In genomic region chr20:61661583-61661982, GRCh38 we compare ENCODE assay signal across 39 cellular contexts.
"Had no signal": no experiment of that assay in that cellular context is flagged by ENCODE, and none has a peak within 500 bp of the region (broad histone marks: within the 10 kb centered on the region; RNA-seq: fewer than 3 reads in every experiment).

No MANE protein-coding gene starts in this region.

- H3K27ac Mint-ChIP-seq: activated B cell treated with CpG ODN at 0.5 μM for 24 hours; activated CD4-positive, alpha-beta memory T cell treated with anti-CD3 and anti-CD28 coated beads for 36 hours; activated CD4-positive, alpha-beta T cell treated with anti-CD3 and anti-CD28 coated beads, Interleukin-2, amount 10 ng/mL, durations not matched to agents 24 days and 14 days; activated CD8-positive, alpha-beta T cell treated with anti-CD3 and anti-CD28 coated beads for 36 hours; activated naive CD4-positive, alpha-beta T cell treated with anti-CD3 and anti-CD28 coated beads for 36 hours; activated naive CD4-positive, alpha-beta T cell treated with anti-CD3 and anti-CD28 coated beads, Interleukin-2, amount 50 U/mL, for 72 hours; activated naive CD8-positive, alpha-beta T cell treated with anti-CD3 and anti-CD28 coated beads, Interleukin-2, amount 10 ng/mL, durations not matched to agents 7 days and 5 days; activated naive CD8-positive, alpha-beta T cell treated with anti-CD3 and anti-CD28 coated beads, Interleukin-2, amount 50 U/mL, for 24 hours; activated T-cell treated with anti-CD3 and anti-CD28 coated beads, Interleukin-2, amount 50 U/mL, for 72 hours; activated T-helper 1 cell treated with anti-CD3 and anti-CD28 coated beads, Interleukin-12 subunit alpha, Interleukin-12 subunit beta, Interleukin-2, Interleukin-4 antibody, amounts not matched to agents 30 ng/mL and 10 ng/mL and 1 ng/mL, durations not matched to agents 14 hours and 24 hours and 36 hours; activated T-helper 17 cell treated with anti-CD3 and anti-CD28 coated beads, Interleukin-2, amount 50 U/mL, for 72 hours; T-helper 1 cell treated with Interleukin-12 subunit alpha and Interleukin-12 subunit beta and Interleukin-4 antibody, amounts not matched to agents 30 μg/mL and 1 μg/mL, for 36 hours; T-helper 2 cell treated with Interferon-gamma antibody and Interleukin-4, amounts not matched to agents 5 μg/mL and 100 μg/mL, for 36 hours had no signal

- H3K4me1 ChIP-seq: ascending aorta had no signal

- ATAC-seq: activated CD8-positive, alpha-beta T cell treated with anti-CD3 and anti-CD28 coated beads for 36 hours; activated naive CD4-positive, alpha-beta T cell treated with anti-CD3 and anti-CD28 coated beads, Interleukin-2, amount 50 U/mL, for 72 hours; activated naive CD8-positive, alpha-beta T cell treated with anti-CD3 and anti-CD28 coated beads, Interleukin-2, amount 50 U/mL, for 24 hours; activated T-cell treated with anti-CD3 and anti-CD28 coated beads, Interleukin-2, amount 50 U/mL, for 4 hours; activated T-cell treated with anti-CD3 and anti-CD28 coated beads, Interleukin-2, amount 50 U/mL, for 72 hours; activated T-helper 17 cell treated with anti-CD3 and anti-CD28 coated beads, Interleukin-2, amount 50 U/mL, for 72 hours had no signal

- H3K4me3 ChIP-seq: ascending aorta, cardiac muscle cell had no signal

- H3K36me3 Mint-ChIP-seq: activated CD4-positive, alpha-beta memory T cell treated with anti-CD3 and anti-CD28 coated beads for 36 hours; activated naive CD4-positive, alpha-beta T cell treated with anti-CD3 and anti-CD28 coated beads, Interleukin-2, amount 50 U/mL, for 72 hours; activated naive CD8-positive, alpha-beta T cell treated with anti-CD3 and anti-CD28 coated beads, Interleukin-2, amount 10 ng/mL, durations not matched to agents 7 days and 5 days; brain had no signal

- H3K27me3 ChIP-seq: ascending aorta, cardiac muscle cell had no signal

- H3K27ac ChIP-seq: ascending aorta, cardiac muscle cell, VCaP had no signal

- H3K36me3 ChIP-seq: ascending aorta, cardiac muscle cell had no signal

- H3K9me3 Mint-ChIP-seq: activated B cell treated with CpG ODN at 0.5 μM for 24 hours; activated CD4-positive, alpha-beta memory T cell treated with anti-CD3 and anti-CD28 coated beads for 36 hours; activated CD4-positive, alpha-beta T cell treated with anti-CD3 and anti-CD28 coated beads, Interleukin-2, amount 10 ng/mL, durations not matched to agents 24 days and 14 days; activated CD8-positive, alpha-beta T cell treated with anti-CD3 and anti-CD28 coated beads for 36 hours; activated naive CD4-positive, alpha-beta T cell treated with anti-CD3 and anti-CD28 coated beads for 36 hours; activated naive CD4-positive, alpha-beta T cell treated with anti-CD3 and anti-CD28 coated beads, Interleukin-2, amount 50 U/mL, for 72 hours; activated naive CD8-positive, alpha-beta T cell treated with anti-CD3 and anti-CD28 coated beads, Interleukin-2, amount 10 ng/mL, durations not matched to agents 7 days and 5 days; activated naive CD8-positive, alpha-beta T cell treated with anti-CD3 and anti-CD28 coated beads, Interleukin-2, amount 50 U/mL, for 24 hours; activated T-cell treated with anti-CD3 and anti-CD28 coated beads, Interleukin-2, amount 50 U/mL, for 4 hours; activated T-cell treated with anti-CD3 and anti-CD28 coated beads, Interleukin-2, amount 50 U/mL, for 72 hours; activated T-helper 1 cell treated with anti-CD3 and anti-CD28 coated beads, Interleukin-12 subunit alpha, Interleukin-12 subunit beta, Interleukin-2, Interleukin-4 antibody, amounts not matched to agents 30 ng/mL and 10 ng/mL and 1 ng/mL, durations not matched to agents 14 hours and 24 hours and 36 hours; activated T-helper 17 cell treated with anti-CD3 and anti-CD28 coated beads, Interleukin-2, amount 50 U/mL, for 72 hours; brain; central memory CD8-positive, alpha-beta T cell; T-helper 1 cell treated with Interleukin-12 subunit alpha and Interleukin-12 subunit beta and Interleukin-4 antibody, amounts not matched to agents 30 μg/mL and 1 μg/mL, for 36 hours; T-helper 2 cell treated with Interferon-gamma antibody and Interleukin-4, amounts not matched to agents 5 μg/mL and 100 μg/mL, for 36 hours had no signal

- H3K4me3 Mint-ChIP-seq: activated B cell treated with CpG ODN at 0.5 μM for 24 hours; activated CD4-positive, alpha-beta memory T cell treated with anti-CD3 and anti-CD28 coated beads for 36 hours; activated CD4-positive, alpha-beta T cell treated with anti-CD3 and anti-CD28 coated beads, Interleukin-2, amount 10 ng/mL, durations not matched to agents 24 days and 14 days; activated CD8-positive, alpha-beta T cell treated with anti-CD3 and anti-CD28 coated beads for 36 hours; activated naive CD4-positive, alpha-beta T cell treated with anti-CD3 and anti-CD28 coated beads for 36 hours; activated naive CD8-positive, alpha-beta T cell treated with anti-CD3 and anti-CD28 coated beads, Interleukin-2, amount 10 ng/mL, durations not matched to agents 7 days and 5 days; activated naive CD8-positive, alpha-beta T cell treated with anti-CD3 and anti-CD28 coated beads, Interleukin-2, amount 50 U/mL, for 24 hours; activated T-cell treated with anti-CD3 and anti-CD28 coated beads, Interleukin-2, amount 50 U/mL, for 4 hours; activated T-cell treated with anti-CD3 and anti-CD28 coated beads, Interleukin-2, amount 50 U/mL, for 72 hours; activated T-helper 1 cell treated with anti-CD3 and anti-CD28 coated beads, Interleukin-12 subunit alpha, Interleukin-12 subunit beta, Interleukin-2, Interleukin-4 antibody, amounts not matched to agents 30 ng/mL and 10 ng/mL and 1 ng/mL, durations not matched to agents 14 hours and 24 hours and 36 hours; activated T-helper 17 cell treated with anti-CD3 and anti-CD28 coated beads, Interleukin-2, amount 50 U/mL, for 72 hours; brain; central memory CD8-positive, alpha-beta T cell; T-helper 1 cell treated with Interleukin-12 subunit alpha and Interleukin-12 subunit beta and Interleukin-4 antibody, amounts not matched to agents 30 μg/mL and 1 μg/mL, for 36 hours; T-helper 2 cell treated with Interferon-gamma antibody and Interleukin-4, amounts not matched to agents 5 μg/mL and 100 μg/mL, for 36 hours had no signal

- FAIRE-seq: bronchial epithelial cell, TTC549 had no signal

- H3K9me3 ChIP-seq: ascending aorta had no signal

- DNase-seq: activated B cell treated with CpG ODN at 0.5 μM for 24 hours; activated CD4-positive, alpha-beta memory T cell treated with anti-CD3 and anti-CD28 coated beads for 36 hours; activated CD4-positive, alpha-beta T cell treated with anti-CD3 and anti-CD28 coated beads for 4 hours; activated CD4-positive, alpha-beta T cell treated with anti-CD3 and anti-CD28 coated beads, Interleukin-2, amount 10 ng/mL, durations not matched to agents 24 days and 14 days; activated CD4-positive, alpha-beta T cell treated with anti-CD3 and anti-CD28 coated beads, Interleukin-2, amount 50 U/mL, for 1 hour; activated CD4-positive, alpha-beta T cell treated with anti-CD3 and anti-CD28 coated beads, Interleukin-2, amount 50 U/mL, for 4 hours; activated CD4-positive, CD25-positive, alpha-beta regulatory T cell treated with anti-CD3 and anti-CD28 coated beads, Interleukin-2, amount 50 U/mL, for 72 hours; activated CD8-positive, alpha-beta memory T cell treated with anti-CD3 and anti-CD28 coated beads, Interleukin-2, amount 50 U/mL, for 4 hours; activated CD8-positive, alpha-beta T cell treated with anti-CD3 and anti-CD28 coated beads for 36 hours; activated effector memory CD4-positive, alpha-beta T cell treated with anti-CD3 and anti-CD28 coated beads, Interleukin-2, amount 50 U/mL, for 16 hours; activated gamma-delta T cell treated with Interleukin-2 at 50 U/mL for 16 hours; activated naive CD4-positive, alpha-beta T cell; activated naive CD4-positive, alpha-beta T cell treated with anti-CD3 and anti-CD28 coated beads for 36 hours; activated naive CD4-positive, alpha-beta T cell treated with anti-CD3 and anti-CD28 coated beads, Interleukin-2, amount 50 U/mL, for 16 hours; activated naive CD8-positive, alpha-beta T cell treated with anti-CD3 and anti-CD28 coated beads, Interleukin-2, amount 10 ng/mL, durations not matched to agents 7 days and 5 days; activated naive CD8-positive, alpha-beta T cell treated with anti-CD3 and anti-CD28 coated beads, Interleukin-2, amount 50 U/mL, for 24 hours; activated T-cell treated with anti-CD3 and anti-CD28 coated beads for 4 hours; activated T-cell treated with anti-CD3 and anti-CD28 coated beads, Interleukin-2, amount 50 U/mL, for 1 hour; activated T-cell treated with anti-CD3 and anti-CD28 coated beads, Interleukin-2, amount 50 U/mL, for 4 hours; activated T-cell treated with anti-CD3 and anti-CD28 coated beads, Interleukin-2, amount 50 U/mL, for 72 hours; amygdala; anterior cingulate cortex; caudate nucleus; cerebellar nuclear complex; T-helper 1 cell; T-helper 2 cell; T-helper 9 cell had no signal

- H3K27me3 Mint-ChIP-seq: activated B cell treated with CpG ODN at 0.5 μM for 24 hours; activated CD4-positive, alpha-beta memory T cell treated with anti-CD3 and anti-CD28 coated beads for 36 hours; activated CD4-positive, alpha-beta T cell treated with anti-CD3 and anti-CD28 coated beads, Interleukin-2, amount 10 ng/mL, durations not matched to agents 24 days and 14 days; activated CD8-positive, alpha-beta T cell treated with anti-CD3 and anti-CD28 coated beads for 36 hours; activated naive CD8-positive, alpha-beta T cell treated with anti-CD3 and anti-CD28 coated beads, Interleukin-2, amount 10 ng/mL, durations not matched to agents 7 days and 5 days; activated naive CD8-positive, alpha-beta T cell treated with anti-CD3 and anti-CD28 coated beads, Interleukin-2, amount 50 U/mL, for 24 hours; activated T-helper 17 cell treated with anti-CD3 and anti-CD28 coated beads, Interleukin-2, amount 50 U/mL, for 72 hours; central memory CD8-positive, alpha-beta T cell had no signal

- H3K4me1 Mint-ChIP-seq: activated B cell treated with CpG ODN at 0.5 μM for 24 hours; activated CD4-positive, alpha-beta T cell treated with anti-CD3 and anti-CD28 coated beads, Interleukin-2, amount 10 ng/mL, durations not matched to agents 24 days and 14 days; activated naive CD8-positive, alpha-beta T cell treated with anti-CD3 and anti-CD28 coated beads, Interleukin-2, amount 10 ng/mL, durations not matched to agents 7 days and 5 days; activated naive CD8-positive, alpha-beta T cell treated with anti-CD3 and anti-CD28 coated beads, Interleukin-2, amount 50 U/mL, for 24 hours; activated T-helper 17 cell treated with anti-CD3 and anti-CD28 coated beads, Interleukin-2, amount 50 U/mL, for 72 hours; central memory CD8-positive, alpha-beta T cell had no signal
